Comparison of ENCODE assay signal across 24 cellular contexts in genomic region chr17:57337390-57337789, GRCh38.
DNase-seq lines count a peak whose midpoint lies in the region; ATAC-seq and TF ChIP-seq lines count a peak whose summit lies in the region.
"Had no signal": no experiment of that assay in that cellular context is flagged by ENCODE, and none has a peak within 500 bp of the region (broad histone marks: within the 10 kb centered on the region; RNA-seq: fewer than 3 reads in every experiment).

No MANE protein-coding gene starts in this region.

- intact Hi-C loops in heart left ventricle (cut with DNase I), result no loop called here
- intact Hi-C loops in cardiac septum (cut with DNase I), result loop anchor here (5.0 kb wide), 1 partner anchor 35 kb away; no protein-coding TSS in a partner anchor
- intact Hi-C loops in prostate gland (cut with DNase I), result no loop called here

- TF ChIP-seq CTCF in heart left ventricle (IDR thresholded peaks at IDR 0.05) (no peak), prostate gland (IDR thresholded peaks at IDR 0.05) (no peak)

- no peak overlapping the region for H3K4me3 ChIP-seq in heart left ventricle
- no peak overlapping the region for H3K4me3 ChIP-seq in prostate gland
- no peak overlapping the region for H3K4me3 ChIP-seq in H7 (ENCODE audit: insufficient read depth, low read depth, low read length)
- H3K4me3 ChIP-seq: cardiac muscle cell, gastroesophageal sphincter, pancreas, sigmoid colon, SJCRH30 had no signal

- H3K4me1 ChIP-seq in heart left ventricle (peaks cover 0 to 50% (median 14%) of the 10 kb centered on the region in 12 donors), prostate gland (replicated peaks) (no peaks in the 10 kb centered on the region)
- H3K4me1 ChIP-seq: SJCRH30 had no signal

- H3K27ac ChIP-seq in heart left ventricle (no peak overlapping the region), prostate gland (no peak overlapping the region)
- H3K27ac ChIP-seq: cardiac muscle cell, gastroesophageal sphincter, HL-60, pancreas, sigmoid colon, SJCRH30 had no signal

- DNase-seq in heart left ventricle (peak in 3 of 5 donors; percentile 30 to 63 (median 57)), cardiac septum (ENCODE audit: low spot score) (no peak), NCI-H446 (lab: John Stamatoyannopoulos, UW) (peak; percentile 60 to 72), cerebellar cortex (ENCODE audit: low spot score) (peak; percentile 45), NCI-H774 (lab: John Stamatoyannopoulos, UW) (no peak), prostate gland (ENCODE audit: low spot score) (no peak), H7 (no peak)
- DNase-seq: activated gamma-delta T cell treated with Interleukin-2 at 50 U/mL for 16 hours; CD4-positive, CD25-positive, alpha-beta regulatory T cell; effector CD4-positive, alpha-beta T cell; IMR-90; mesendoderm; naive thymus-derived CD4-positive, alpha-beta T cell; NCI-H1694 treated with DMSO at 0.1 percent for 48 hours; NCI-H524; pancreas; sigmoid colon; SJCRH30 had no signal

- H3K36me3 ChIP-seq in heart left ventricle (no peaks in the 10 kb centered on the region), prostate gland (no peaks in the 10 kb centered on the region), H7 (replicated peaks; ENCODE audit: control insufficient read depth, insufficient read depth, low read length) (no peaks in the 10 kb centered on the region; the same call in 1 of the 2 replicates)
- H3K36me3 ChIP-seq: cardiac muscle cell, gastroesophageal sphincter, pancreas, sigmoid colon, SJCRH30 had no signal

- no peaks in the 10 kb centered on the region for H3K9me3 ChIP-seq in heart left ventricle
- no peaks in the 10 kb centered on the region for H3K9me3 ChIP-seq in prostate gland
- H3K9me3 ChIP-seq: gastroesophageal sphincter, pancreas, sigmoid colon, SJCRH30 had no signal

- TF ChIP-seq POLR2A in heart left ventricle (IDR thresholded peaks at IDR 0.05), result no peak
- no peak for TF ChIP-seq POLR2A in prostate gland (IDR thresholded peaks at IDR 0.05)

- ATAC-seq in heart left ventricle, result peak; percentile 44 to 84 (median 62)
- ATAC-seq in HG03439 (IDR thresholded peaks at IDR 0.05; ENCODE audit: unreplicated experiment), result no peak
- ATAC-seq: esophagus mucosa; gastroesophageal sphincter; naive thymus-derived CD4-positive, alpha-beta T cell; pancreas; stimulated activated effector memory CD8-positive, alpha-beta T cell treated with anti-CD3 and anti-CD28 coated beads, Interleukin-12 subunit alpha, Interleukin-12 subunit beta, amount 100 ng/mL, for 72 hours had no signal

- H3K27me3 ChIP-seq in heart left ventricle (no peaks in the 10 kb centered on the region), prostate gland (replicated peaks; ENCODE audit: insufficient read depth) (no peaks in the 10 kb centered on the region), H7 (ENCODE audit: control insufficient read depth, insufficient read depth, low read length) (no peaks in the 10 kb centered on the region)
- H3K27me3 ChIP-seq: cardiac muscle cell, gastroesophageal sphincter, pancreas, sigmoid colon, SJCRH30 had no signal

- 52 to 72% (median 61%) methylated on average over 12 of the region's 12 CpGs for WGBS in heart left ventricle, 4 donors
- 61% methylated on average over 12 of the region's 12 CpGs for WGBS in prostate gland

Comparison
In these comparisons a context has a peak if more than half of its experiments do, and no peak if none do; other contexts are left out.
1. DNase-seq: peak in heart left ventricle (3 of 5), NCI-H446 (2 of 2) and cerebellar cortex (single experiment); none in cardiac septum (single experiment), NCI-H774 (single experiment), prostate gland (single experiment) and H7 (single experiment).